ENCODE assay signal across 9 cellular contexts in genomic region chr5:68287631-68287975, GRCh38.
A peak's percentile ranks its signal among the peaks of the same experiment; 100 is the strongest.
DNase-seq lines count a peak whose midpoint lies in the region; ATAC-seq and TF ChIP-seq lines count a peak whose summit lies in the region.
"Had no signal": no experiment of that assay in that cellular context is flagged by ENCODE, and none has a peak within 500 bp of the region (broad histone marks: within the 10 kb centered on the region; RNA-seq: fewer than 3 reads in every experiment).

No MANE protein-coding gene starts in this region.

- H3K9me3 ChIP-seq in DND-41 (ENCODE audit: insufficient read depth, low read length, severe bottlenecking) (no peaks in the 10 kb centered on the region), T-helper 17 cell (ENCODE audit: control insufficient read depth, low read length, poor library complexity, severe bottlenecking) (no peaks in the 10 kb centered on the region)

- peaks cover 68% of the 10 kb centered on the region for H3K4me1 ChIP-seq in DND-41 (ENCODE audit: insufficient read depth, low read length)
- H3K4me1 ChIP-seq in rectal smooth muscle tissue (ENCODE audit: control insufficient read depth, insufficient read depth, low read length), result peaks cover 47% of the 10 kb centered on the region

- peaks cover 68% of the 10 kb centered on the region for H3K4me1 Mint-ChIP-seq in T-helper 17 cell

- H3K4me3 ChIP-seq in DND-41 (ENCODE audit: low read depth in 1 of 2, low read length in 2 of 2) (peak overlapping the region in 1 of 2 experiments; percentile 57; a peak in 3 of 4 replicates), fibroblast of pulmonary artery (replicated peaks; ENCODE audit: low read depth, low read length) (peak overlapping the region; percentile 50), rectal smooth muscle tissue (ENCODE audit: low read length) (peak overlapping the region; percentile 81)

- H3K4me2 ChIP-seq in DND-41 (ENCODE audit: insufficient read depth, low read length), result peak overlapping the region; percentile 90

- no peaks in the 10 kb centered on the region for H3K27me3 Mint-ChIP-seq in T-helper 17 cell

- peak overlapping the region; percentile 90 for H3K4me3 Mint-ChIP-seq in T-helper 17 cell

- H3K27me3 ChIP-seq in DND-41 (ENCODE audit: insufficient read depth, low read length, poor library complexity) (no peaks in the 10 kb centered on the region), rectal smooth muscle tissue (ENCODE audit: control insufficient read depth, insufficient read depth, low read length) (no peaks in the 10 kb centered on the region)

- H3K36me3 Mint-ChIP-seq in T-helper 17 cell (ENCODE audit: low read depth), result peaks cover 3% of the 10 kb centered on the region

- peaks cover 81% of the 10 kb centered on the region for H3K79me2 ChIP-seq in DND-41 (ENCODE audit: insufficient read depth, low read length)

- DNase-seq in DND-41, result no peak
- no peak for DNase-seq in T-helper 17 cell
- DNase-seq in fibroblast of pulmonary artery (ENCODE audit: low read depth), result no peak
- DNase-seq in NCI-H2029 treated with DMSO at 0.1 percent for 48 hours (lab: John Stamatoyannopoulos, UW), result no peak
- DNase-seq in hepatic stellate cell (ENCODE audit: low spot score), result no peak
- DNase-seq: NCI-H226 had no signal

- H2AFZ ChIP-seq in DND-41 (ENCODE audit: low read depth, low read length), result peak overlapping the region; percentile 61; the same call in 1 of the 2 replicates

- H3K27ac Mint-ChIP-seq in T-helper 17 cell, result peak overlapping the region; percentile 97

- ATAC-seq in DND-41 (ENCODE audit: insufficient read depth, low read depth) (no peak), T-helper 17 cell (no peak), GM19397 (IDR thresholded peaks at IDR 0.05; ENCODE audit: unreplicated experiment) (no peak), HG02610 (IDR thresholded peaks at IDR 0.05; ENCODE audit: unreplicated experiment) (no peak)

- H3K27ac ChIP-seq in DND-41 (ENCODE audit: low read length), result peak overlapping the region; percentile 88
- H3K27ac ChIP-seq in rectal smooth muscle tissue (ENCODE audit: low read depth, low read length), result peak overlapping the region; percentile 88

- H3K36me3 ChIP-seq in DND-41 (ENCODE audit: insufficient read depth, low read length), result peaks cover 50% of the 10 kb centered on the region
- no peaks in the 10 kb centered on the region for H3K36me3 ChIP-seq in rectal smooth muscle tissue (ENCODE audit: control insufficient read depth, insufficient read depth, low read length)

- H4K20me1 ChIP-seq in DND-41 (ENCODE audit: insufficient read depth, low read length), result peaks cover 8% of the 10 kb centered on the region; the same call in 1 of the 2 replicates

- TF ChIP-seq CTCF in DND-41 (IDR thresholded peaks at IDR 0.05; ENCODE audit: borderline replicate concordance, extremely low read depth, low read length, poor library complexity, severe bottlenecking) (no peak), fibroblast of pulmonary artery (IDR thresholded peaks at IDR 0.05; ENCODE audit: low read length, missing control alignments) (no peak)

- H3K9ac ChIP-seq in DND-41 (ENCODE audit: low read depth, low read length) (peak overlapping the region; percentile 60), rectal smooth muscle tissue (ENCODE audit: low read length) (peak overlapping the region; percentile 66)
